Comparison of ENCODE assay signal across 38 cellular contexts in genomic region chr2:39260087-39260486, GRCh38. TPM values are rescaled to one million over a fixed set of nuclear protein-coding genes. Genes with fewer than 3 reads are reported as not detected.
"Had no signal": no experiment of that assay in that cellular context is flagged by ENCODE, and none has a peak within 500 bp of the region (broad histone marks: within the 10 kb centered on the region; RNA-seq: fewer than 3 reads in every experiment).

No MANE protein-coding gene starts in this region.

- H3K4me3 ChIP-seq: MG63 had no signal

- H3K27ac ChIP-seq: KMS-11 had no signal

- H3K4me2 ChIP-seq: KMS-11 had no signal

- DNase-seq: Karpas-422, Kasumi-1, MG63, MM.1S, MV-4-11, NCI-H1048, NCI-H1092, NCI-H1092 treated with DMSO at 0.1 percent for 48 hours, NCI-H1105, NCI-H1105 treated with DMSO at 0.1 percent for 48 hours, NCI-H1417, NCI-H1417 treated with DMSO at 0.1 percent for 48 hours, NCI-H1436, NCI-H1436 treated with DMSO at 0.1 percent for 48 hours, NCI-H146, NCI-H1694, NCI-H1694 treated with DMSO at 0.1 percent for 48 hours, NCI-H187, NCI-H187 treated with DMSO at 0.1 percent for 48 hours, NCI-H1930, NCI-H2029, NCI-H2029 treated with DMSO at 0.1 percent for 48 hours, NCI-H2081, NCI-H2081 treated with DMSO at 0.1 percent for 48 hours, NCI-H2107, NCI-H2171, NCI-H2171 treated with DMSO at 0.1 percent for 48 hours, NCI-H2227 treated with DMSO at 0.1 percent for 48 hours, NCI-H226, NCI-H345, NCI-H446, NCI-H446 treated with DMSO at 0.1 percent for 48 hours, NCI-H510A had no signal

- H3K9me3 ChIP-seq: MG63 had no signal

- H3K9ac ChIP-seq: KMS-11 had no signal

- H3K27me3 ChIP-seq: MG63 had no signal

RNA-seq across cellular contexts. Expression of gene CDKL4, which starts 16.3 kb away (rescaled TPM):
- total RNA-seq: LHCN-M2, M059J, MCF 10A, NCI-H460 had no signal
